Comparison of ENCODE assay signal across 11 cellular contexts in genomic region chr7:150716939-150717338, GRCh38. TPM values are rescaled to one million over a fixed set of nuclear protein-coding genes. Genes with fewer than 3 reads are reported as not detected.
DNase-seq lines count a peak whose midpoint lies in the region; ATAC-seq, FAIRE-seq and TF ChIP-seq lines count a peak whose summit lies in the region.
"Had no signal": no experiment of that assay in that cellular context is flagged by ENCODE, and none has a peak within 500 bp of the region (broad histone marks: within the 10 kb centered on the region; RNA-seq: fewer than 3 reads in every experiment).

No MANE protein-coding gene starts in this region.

- peaks cover 78% of the 10 kb centered on the region for H3K4me1 Mint-ChIP-seq in stimulated activated effector memory CD8-positive, alpha-beta T cell treated with anti-CD3 and anti-CD28 coated beads, Interleukin-12 subunit alpha, Interleukin-12 subunit beta, amount 100 ng/mL, for 72 hours

- no peaks in the 10 kb centered on the region for H3K4me1 ChIP-seq in Peyer's patch
- H3K4me1 ChIP-seq in esophagus muscularis mucosa = peaks cover 0 to 5% (median 2%) of the 10 kb centered on the region in 4 donors

- peak overlapping the region; percentile 93 for H3K4me3 Mint-ChIP-seq in stimulated activated effector memory CD8-positive, alpha-beta T cell treated with anti-CD3 and anti-CD28 coated beads, Interleukin-12 subunit alpha, Interleukin-12 subunit beta, amount 100 ng/mL, for 72 hours

- no peak for FAIRE-seq in GM12891 (lab: Jason Lieb, UNC)

- H3K27me3 ChIP-seq in Peyer's patch (no peaks in the 10 kb centered on the region), esophagus muscularis mucosa (peaks cover 0 to 5% (median 0%) of the 10 kb centered on the region in 4 donors)

- peak; percentile 9 for DNase-seq in GM10266 (ENCODE audit: extremely low spot score)
- DNase-seq in Peyer's patch = no peak
- DNase-seq in esophagus muscularis mucosa (ENCODE audit: extremely low spot score) = no peak
- DNase-seq in stimulated activated effector memory CD8-positive, alpha-beta T cell treated with anti-CD3 and anti-CD28 coated beads, Interleukin-12 subunit alpha, Interleukin-12 subunit beta, amount 100 ng/mL, for 72 hours (ENCODE audit: low spot score in 2 of 2) = no peak
- no peak for DNase-seq in SHP77 (lab: John Stamatoyannopoulos, UW)
- no peak for DNase-seq in GM12891 (ENCODE audit: insufficient read length, low spot score)
- no peak for DNase-seq in NCI-H1436 (lab: John Stamatoyannopoulos, UW)
- DNase-seq: NCI-H69 had no signal

- ATAC-seq in stimulated activated effector memory CD8-positive, alpha-beta T cell treated with anti-CD3 and anti-CD28 coated beads, Interleukin-12 subunit alpha, Interleukin-12 subunit beta, amount 100 ng/mL, for 72 hours = no peak
- ATAC-seq in GM21825 (IDR thresholded peaks at IDR 0.05; ENCODE audit: unreplicated experiment) = no peak

- TF ChIP-seq POLR2A in Peyer's patch (IDR thresholded peaks at IDR 0.05) (no peak), esophagus muscularis mucosa (IDR thresholded peaks at IDR 0.05; ENCODE audit: low read depth) (no peak), GM12891 (IDR thresholded peaks at IDR 0.05; ENCODE audit: low read depth, low read length) (no peak)

- H3K9me3 ChIP-seq in Peyer's patch (no peaks in the 10 kb centered on the region), esophagus muscularis mucosa (peaks cover 0 to 17% (median 7%) of the 10 kb centered on the region in 4 donors)

- peaks cover 2% of the 10 kb centered on the region for H3K9me3 Mint-ChIP-seq in stimulated activated effector memory CD8-positive, alpha-beta T cell treated with anti-CD3 and anti-CD28 coated beads, Interleukin-12 subunit alpha, Interleukin-12 subunit beta, amount 100 ng/mL, for 72 hours

- H3K4me3 ChIP-seq in Peyer's patch (peak overlapping the region; percentile 37 to 51 (median 46)), esophagus muscularis mucosa (peak overlapping the region; percentile 44 to 60 (median 48))

- intact Hi-C loops in esophagus muscularis mucosa (cut with DNase I) = no loop called here

- no peak for TF ChIP-seq EP300 in esophagus muscularis mucosa (IDR thresholded peaks at IDR 0.05)

- H3K27ac ChIP-seq in Peyer's patch (peak overlapping the region; percentile 52 to 80 (median 72)), esophagus muscularis mucosa (replicated peaks in 1 of 4) (peak overlapping the region; percentile 48 to 72 (median 58))

- no peak for TF ChIP-seq CTCF in GM10266 (IDR thresholded peaks at IDR 0.05; ENCODE audit: control insufficient read depth, insufficient read depth, low read depth, missing control alignments)
- no peak for TF ChIP-seq CTCF in Peyer's patch (IDR thresholded peaks at IDR 0.05)
- no peak for TF ChIP-seq CTCF in esophagus muscularis mucosa (IDR thresholded peaks at IDR 0.05)

- WGBS in esophagus muscularis mucosa = 42% methylated on average over 4 of the region's 4 CpGs

- peak overlapping the region; percentile 98 for H3K27ac Mint-ChIP-seq in stimulated activated effector memory CD8-positive, alpha-beta T cell treated with anti-CD3 and anti-CD28 coated beads, Interleukin-12 subunit alpha, Interleukin-12 subunit beta, amount 100 ng/mL, for 72 hours

- H3K36me3 ChIP-seq in Peyer's patch (peaks cover 0 to 14% (median 0%) of the 10 kb centered on the region in 3 donors), esophagus muscularis mucosa (peaks cover 0 to 20% (median 5%) of the 10 kb centered on the region in 4 donors)

- peaks cover 38% of the 10 kb centered on the region for H3K36me3 Mint-ChIP-seq in stimulated activated effector memory CD8-positive, alpha-beta T cell treated with anti-CD3 and anti-CD28 coated beads, Interleukin-12 subunit alpha, Interleukin-12 subunit beta, amount 100 ng/mL, for 72 hours

TF ChIP-seq in GM12891, 5 proteins besides CTCF, POLR2A, EP300 and RAD21:
- TF ChIP-seq PAX5 (IDR thresholded peaks at IDR 0.05; ENCODE audit: insufficient read depth, low read length, severe bottlenecking) (no peak), POU2F2 (IDR thresholded peaks at IDR 0.05; ENCODE audit: low read depth, low read length) (no peak), POLR2AphosphoS5 (IDR thresholded peaks at IDR 0.05; ENCODE audit: low read depth, low read length) (no peak), TAF1 (IDR thresholded peaks at IDR 0.05; ENCODE audit: low read depth, low read length) (no peak), SPI1 (IDR thresholded peaks at IDR 0.05; ENCODE audit: low read depth, low read length) (no peak)
TF ChIP-seq in GM12891: peak in this region for 0.

RNA-seq across cellular contexts. Expression of gene GIMAP1, which starts 0.5 kb away (rescaled TPM):
- total RNA-seq in Peyer's patch (1 to 10 TPM; 1.8 to 7.4 (median 3.6) TPM), esophagus muscularis mucosa (10 to 100 TPM in 2 of 4 donors, 1 to 10 TPM in 2; 6.6 to 13.0 (median 8.5) TPM)
- 1.2 TPM for polyA plus RNA-seq in GM12891 (2012; ENCODE audit: low read depth, missing spikeins)
- total RNA-seq: MCF 10A, myocyte had no signal

RNA-seq across cellular contexts. Expression of gene GIMAP5, which starts 20.3 kb away (rescaled TPM):
- total RNA-seq in Peyer's patch = 10 to 100 TPM; 11.9 to 47.0 (median 24.4) TPM
- 10 to 100 TPM; 26.9 to 48.2 (median 28.6) TPM for total RNA-seq in esophagus muscularis mucosa
- polyA plus RNA-seq in GM12891 (2012; ENCODE audit: low read depth, missing spikeins) = 20.0 TPM
- total RNA-seq: MCF 10A, myocyte had no signal

RNA-seq across cellular contexts. Expression of gene GIMAP2, which starts 31.4 kb away (rescaled TPM):
- 10 to 100 TPM in 1 of 4 donors, 1 to 10 TPM in 3; 4.8 to 17.3 (median 9.1) TPM for total RNA-seq in Peyer's patch
- total RNA-seq in esophagus muscularis mucosa = 1 to 10 TPM; 5.4 to 9.7 (median 6.5) TPM
- 25.9 TPM for polyA plus RNA-seq in GM12891 (2012; ENCODE audit: low read depth, missing spikeins)
- total RNA-seq: MCF 10A had no signal
